In genomic region chr5:40680741-40681350, GRCh38 we compare ENCODE assay signal across 2 cellular contexts.
TF ChIP-seq lines count a peak whose summit lies in the region.

No MANE protein-coding gene starts in this region.

TF ChIP-seq in SK-N-SH, 30 proteins besides CTCF, POLR2A, EP300 and RAD21 (continued from another document):
- no peak for TF ChIP-seq REST (IDR thresholded peaks at IDR 0.05; ENCODE audit: low read depth, low read length)

TF ChIP-seq in SK-N-SH treated with all-trans-retinoic acid at 6 μM for 48 hours, 23 proteins besides CTCF, POLR2A, EP300 and RAD21 (continued from another document):
- no peak for TF ChIP-seq ZNF565 (CRISPR knock-in tag; conservative IDR thresholded peaks at IDR 0.05; ENCODE audit: low read depth)
- no peak for TF ChIP-seq ZNF70 (CRISPR knock-in tag; IDR thresholded peaks at IDR 0.05)
- TF ChIP-seq OSR1 (CRISPR knock-in tag; IDR thresholded peaks at IDR 0.05) = no peak
- no peak for TF ChIP-seq ZFP30 (CRISPR knock-in tag; IDR thresholded peaks at IDR 0.05)
- no peak for TF ChIP-seq CREB5 (CRISPR knock-in tag; IDR thresholded peaks at IDR 0.05; ENCODE audit: low read depth)
